Comparison of ENCODE assay signal across 21 cellular contexts in the genomic region with DNA sequence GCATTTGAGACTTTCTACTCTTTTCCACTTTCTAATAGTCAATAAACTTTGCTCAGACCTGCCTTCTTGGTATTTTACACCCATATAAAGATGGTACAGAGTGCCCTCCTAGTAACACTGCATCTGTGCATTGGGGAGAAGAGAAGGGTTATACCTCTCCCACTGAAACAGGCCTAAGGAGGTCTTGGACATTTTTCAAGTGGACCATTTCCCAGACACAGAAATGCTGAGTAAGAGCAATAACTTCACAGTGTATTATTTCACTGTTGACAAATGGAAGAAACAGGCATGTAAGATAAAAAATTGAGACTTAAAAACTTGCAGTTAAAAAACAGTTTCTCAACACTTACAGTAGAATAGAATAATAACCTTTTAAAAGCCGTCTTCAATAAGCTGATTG.
DNase-seq lines count a peak whose midpoint lies in the region; ATAC-seq, FAIRE-seq and TF ChIP-seq lines count a peak whose summit lies in the region.
"Had no signal": no experiment of that assay in that cellular context is flagged by ENCODE, and none has a peak within 500 bp of the region (broad histone marks: within the 10 kb centered on the region; RNA-seq: fewer than 3 reads in every experiment).

No MANE protein-coding gene starts in this region.

- H3F3A ChIP-seq in PC-9 (ENCODE audit: insufficient read depth, low read depth): no peaks in the 10 kb centered on the region

- H3K27me3 ChIP-seq in HepG2 (ENCODE audit: control insufficient read depth in 1 of 2, insufficient read depth in 2 of 2, low read length in 2 of 2) (no peaks in the 10 kb centered on the region), right lobe of liver (no peaks in the 10 kb centered on the region), PC-9 (ENCODE audit: insufficient read depth, low read depth) (no peaks in the 10 kb centered on the region)

- H3K4me1 Mint-ChIP-seq in nephron progenitor cell: peaks cover 5% of the 10 kb centered on the region

- WGBS in HepG2 (ENCODE audit: low lambda C conversion rate): 35% methylated on average over 1 of the region's 1 CpG
- WGBS in right lobe of liver (ENCODE audit: insufficient coverage, low coverage, low lambda C conversion rate, missing lambda C conversion rate): 60% methylated on average over 1 of the region's 1 CpG

- DNase-seq in HepG2 (ENCODE audit: low spot score) (no peak), right lobe of liver (no peak), cerebellar cortex (ENCODE audit: low spot score) (peak; percentile 42), fibroblast of pulmonary artery (ENCODE audit: low read depth) (peak; percentile 43), nephron progenitor cell (no peak), PC-9 (no peak), NCI-H510A treated with DMSO at 0.1 percent for 48 hours (lab: John Stamatoyannopoulos, UW) (no peak)
- no peak for DNase-seq in activated CD4-positive, alpha-beta T cell treated with anti-CD3 and anti-CD28 coated beads for 48 hours
- DNase-seq: AML-193; Caco-2; CD4-positive, alpha-beta T cell; GDM1; GOT3; H7; HFFc6 had no signal

- no peak for FAIRE-seq in HepG2 (lab: Jason Lieb, UNC)
- FAIRE-seq: A549, D721Med, GM12892 had no signal

- TF ChIP-seq CTCF in HepG2 (CRISPR knock-in tag; IDR thresholded peaks at IDR 0.05): no peak
- TF ChIP-seq CTCF in right lobe of liver (IDR thresholded peaks at IDR 0.05): no peak
- TF ChIP-seq CTCF in fibroblast of pulmonary artery (IDR thresholded peaks at IDR 0.05; ENCODE audit: low read length, missing control alignments): no peak
- no peak for TF ChIP-seq CTCF in nephron progenitor cell (IDR thresholded peaks at IDR 0.05)
- TF ChIP-seq CTCF in PC-9 (conservative IDR thresholded peaks at IDR 0.05): no peak

- TF ChIP-seq RAD21 in HepG2 (CRISPR knock-in tag; IDR thresholded peaks at IDR 0.05): no peak

- H3K79me2 ChIP-seq in HepG2 (ENCODE audit: insufficient read depth, low read length): no peaks in the 10 kb centered on the region
- no peaks in the 10 kb centered on the region for H3K79me2 ChIP-seq in PC-9 (ENCODE audit: low read depth)

- H4K20me1 ChIP-seq in HepG2 (ENCODE audit: insufficient read depth, low read length) (no peaks in the 10 kb centered on the region), PC-9 (ENCODE audit: insufficient read depth) (no peaks in the 10 kb centered on the region)

- H3K27me3 Mint-ChIP-seq in nephron progenitor cell (ENCODE audit: low read depth, poor library complexity): peaks cover 4% of the 10 kb centered on the region
- H3K27me3 Mint-ChIP-seq: CD4-positive, alpha-beta T cell had no signal

- no peak overlapping the region for H3K4me3 Mint-ChIP-seq in nephron progenitor cell
- H3K4me3 Mint-ChIP-seq: CD4-positive, alpha-beta T cell; HFFc6 had no signal

- H3K9me2 ChIP-seq in PC-9 (ENCODE audit: insufficient read depth): no peaks in the 10 kb centered on the region

- POLR2A ChIA-PET in HepG2 (lab: Yijun Ruan, JAX) (no interaction called here), PC-9 (lab: Charles Lee; ENCODE audit: unreplicated experiment) (no interaction called here)

- H3K36me3 ChIP-seq in HepG2 (replicated peaks in 1 of 2; ENCODE audit: control insufficient read depth in 1 of 2, insufficient read depth in 2 of 2, low read length in 2 of 2) (no peaks in the 10 kb centered on the region), right lobe of liver (no peaks in the 10 kb centered on the region), PC-9 (ENCODE audit: low read depth) (no peaks in the 10 kb centered on the region)

- H3K4me2 ChIP-seq in HepG2 (ENCODE audit: low read depth, low read length) (no peak overlapping the region), PC-9 (no peak overlapping the region)
- H3K4me2 ChIP-seq: A549 had no signal

- H3K4me3 ChIP-seq in HepG2 (replicated peaks in 1 of 3; ENCODE audit: insufficient read depth in 1 of 3, low read depth in 2 of 3, low read length in 3 of 3) (no peak overlapping the region), right lobe of liver (no peak overlapping the region), fibroblast of pulmonary artery (replicated peaks; ENCODE audit: low read depth, low read length) (no peak overlapping the region), PC-9 (no peak overlapping the region)
- H3K4me3 ChIP-seq: A549 had no signal

- TF ChIP-seq EP300 in HepG2 (IDR thresholded peaks at IDR 0.05; ENCODE audit: low read depth in 2 of 2, low read length in 2 of 2): no peak
- no peak for TF ChIP-seq EP300 in HepG2 (CRISPR knock-in tag; IDR thresholded peaks at IDR 0.05; ENCODE audit: borderline replicate concordance)

- peaks cover 4% of the 10 kb centered on the region for H3K9me3 Mint-ChIP-seq in nephron progenitor cell

- ATAC-seq in HepG2 (no peak), right lobe of liver (no peak)
- ATAC-seq: A549, HCT116 had no signal

- H2AFZ ChIP-seq in HepG2 (ENCODE audit: low read length) (no peak overlapping the region), PC-9 (no peak overlapping the region)

- H3K9ac ChIP-seq in HepG2 (ENCODE audit: insufficient read depth, low read depth, low read length): no peak overlapping the region

- TF ChIP-seq POLR2A in HepG2 (IDR thresholded peaks at IDR 0.05; ENCODE audit: insufficient read depth in 1 of 2, low read depth in 2 of 2, low read length in 2 of 2) (no peak), right lobe of liver (IDR thresholded peaks at IDR 0.05) (no peak)

- intact Hi-C loops in HepG2 (cut with micrococcal nuclease; ENCODE audit: unreplicated experiment) (no loop called here), right lobe of liver (cut with DNase I) (no loop called here), PC-9 (cut with micrococcal nuclease; ENCODE audit: unreplicated experiment) (no loop called here)

- CTCF ChIA-PET in HepG2 (lab: Yijun Ruan, JAX; ENCODE audit: low intra/inter-chr PET ratio, low total read pairs): no interaction called here
- CTCF ChIA-PET in PC-9 (lab: Charles Lee): no interaction called here

- no peak overlapping the region for H3K27ac ChIP-seq in HepG2 (ENCODE audit: extremely low read length, insufficient read depth, low read length)
- no peak overlapping the region for H3K27ac ChIP-seq in right lobe of liver
- no peak overlapping the region for H3K27ac ChIP-seq in PC-9
- H3K27ac ChIP-seq: 22Rv1, A549, C4-2B had no signal

- in situ Hi-C loops in HepG2 (cut with HindIII; ENCODE audit: extremely low pct_ligation_motif_present, low pct_unique_long_range_greater_than_20kb): no loop called here

- H3K4me1 ChIP-seq in HepG2 (ENCODE audit: insufficient read depth, low read length) (no peaks in the 10 kb centered on the region), right lobe of liver (no peaks in the 10 kb centered on the region), PC-9 (replicated peaks; ENCODE audit: insufficient read depth) (no peaks in the 10 kb centered on the region; the same call in 1 of the 2 replicates)
- H3K4me1 ChIP-seq: A549, Caco-2 had no signal

- H3K27ac Mint-ChIP-seq in nephron progenitor cell: peak overlapping the region; percentile 30
- H3K27ac Mint-ChIP-seq: CD4-positive, alpha-beta T cell; HFFc6 had no signal

- H3K36me3 Mint-ChIP-seq in nephron progenitor cell (ENCODE audit: low read depth): no peaks in the 10 kb centered on the region

- H3K9me3 ChIP-seq in HepG2 (ENCODE audit: low read length) (no peaks in the 10 kb centered on the region), right lobe of liver (no peaks in the 10 kb centered on the region), PC-9 (ENCODE audit: insufficient read depth, low read depth) (no peaks in the 10 kb centered on the region)
- H3K9me3 ChIP-seq: A549, Caco-2 had no signal

- BruUV-seq in HepG2 (replicated peaks; lab: Mats Ljungman, UMichigan) (no TSS peak), PC-9 (replicated peaks; lab: Mats Ljungman, UMichigan) (no TSS peak)

TF ChIP-seq in HepG2, 621 proteins besides CTCF, POLR2A, EP300 and RAD21:
- TF ChIP-seq MAFK (conservative IDR thresholded peaks at IDR 0.05 in 1 of 2, IDR thresholded peaks at IDR 0.05 in 1 of 2; ENCODE audit: low read length in 2 of 2) (peak; percentile 44 to 74), ZNF337 (CRISPR knock-in tag; IDR thresholded peaks at IDR 0.05; ENCODE audit: borderline replicate concordance, low read depth) (no peak), MAFF (IDR thresholded peaks at IDR 0.05; ENCODE audit: low read depth, low read length) (peak; percentile 62), HIVEP1 (CRISPR knock-in tag; IDR thresholded peaks at IDR 0.05) (no peak), SYNCRIP (IDR thresholded peaks at IDR 0.05; ENCODE audit: insufficient read depth, low read depth, low read length) (no peak), ZNF891 (CRISPR knock-in tag; IDR thresholded peaks at IDR 0.05) (no peak), SP2 (CRISPR knock-in tag; IDR thresholded peaks at IDR 0.05) (no peak), ZFAT (CRISPR knock-in tag; conservative IDR thresholded peaks at IDR 0.05) (no peak), NFE2L1 (CRISPR knock-in tag; IDR thresholded peaks at IDR 0.05; ENCODE audit: borderline replicate concordance) (no peak), ZBTB3 (CRISPR knock-in tag; IDR thresholded peaks at IDR 0.05; ENCODE audit: borderline replicate concordance, low read depth) (no peak), CBX5 (CRISPR knock-in tag; IDR thresholded peaks at IDR 0.05; ENCODE audit: borderline replicate concordance) (no peak)

Comparison
In these comparisons a context has a peak if more than half of its experiments do, and no peak if none do; other contexts are left out.
1. DNase-seq: peak in cerebellar cortex (single experiment) and fibroblast of pulmonary artery (single experiment); none in HepG2 (single experiment), right lobe of liver (0 of 3), nephron progenitor cell (single experiment), PC-9 (0 of 2), NCI-H510A treated with DMSO at 0.1 percent for 48 hours (single experiment) and activated CD4-positive, alpha-beta T cell treated with anti-CD3 and anti-CD28 coated beads for 48 hours (single experiment).